11 cellular contexts compared by ENCODE assay signal in genomic region chr7:16604054-16604453, GRCh38. TPM values are rescaled to one million over a fixed set of nuclear protein-coding genes. Genes with fewer than 3 reads are reported as not detected.
DNase-seq lines count a peak whose midpoint lies in the region; ATAC-seq and TF ChIP-seq lines count a peak whose summit lies in the region.
"Had no signal": no experiment of that assay in that cellular context is flagged by ENCODE, and none has a peak within 500 bp of the region (broad histone marks: within the 10 kb centered on the region; RNA-seq: fewer than 3 reads in every experiment).

No MANE protein-coding gene starts in this region.

- DNase-seq in DND-41 (no peak), NAMALWA (ENCODE audit: low spot score) (peak; percentile 16), chondrocyte (ENCODE audit: low spot score) (no peak), mesenchymal stem cell (peak; percentile 28), NCI-H1436 treated with DMSO at 0.1 percent for 48 hours (lab: John Stamatoyannopoulos, UW) (no peak), AG20443 (ENCODE audit: low spot score) (no peak), mesothelial cell of epicardium (ENCODE audit: low spot score in 2 of 2, unreplicated experiment in 2 of 2) (no peak)
- DNase-seq: activated naive CD4-positive, alpha-beta T cell treated with anti-CD3 and anti-CD28 coated beads, Interleukin-2, amount 50 U/mL, for 16 hours; cortex of kidney; NCI-H446 had no signal

- H3K79me1 ChIP-seq in mesenchymal stem cell (replicated peaks; ENCODE audit: low read length, poor library complexity, severe bottlenecking) = peaks cover 10% of the 10 kb centered on the region

- H2AFZ ChIP-seq in DND-41 (ENCODE audit: low read depth, low read length) = no peak overlapping the region
- H2AFZ ChIP-seq in mesenchymal stem cell (ENCODE audit: low read depth, low read length) = no peak overlapping the region

- peak; percentile 21 for TF ChIP-seq CTCF in DND-41 (IDR thresholded peaks at IDR 0.05; ENCODE audit: borderline replicate concordance, extremely low read depth, low read length, poor library complexity, severe bottlenecking)
- TF ChIP-seq CTCF in chondrocyte (IDR thresholded peaks at IDR 0.05) = peak; percentile 61
- no peak for TF ChIP-seq CTCF in mesothelial cell of epicardium (IDR thresholded peaks at IDR 0.05; ENCODE audit: unreplicated experiment)

- no peak overlapping the region for H4K91ac ChIP-seq in mesenchymal stem cell (ENCODE audit: low read length)

- H3K23ac ChIP-seq in mesenchymal stem cell (ENCODE audit: low read length in 2 of 2) = no peak overlapping the region

- H3K9me3 Mint-ChIP-seq in chondrocyte (ENCODE audit: low read depth) = no peaks in the 10 kb centered on the region
- no peaks in the 10 kb centered on the region for H3K9me3 Mint-ChIP-seq in mesothelial cell of epicardium

- H3K4ac ChIP-seq in mesenchymal stem cell (ENCODE audit: low read depth in 1 of 2, low read length in 2 of 2) = no peak overlapping the region

- H3K4me1 Mint-ChIP-seq in chondrocyte (ENCODE audit: low read depth) = no peaks in the 10 kb centered on the region
- no peaks in the 10 kb centered on the region for H3K4me1 Mint-ChIP-seq in mesothelial cell of epicardium

- H3K4me3 ChIP-seq in DND-41 (ENCODE audit: low read depth in 1 of 2, low read length in 2 of 2) (no peak overlapping the region), mesenchymal stem cell (ENCODE audit: insufficient read depth in 1 of 2, low read depth in 1 of 2, low read length in 2 of 2) (no peak overlapping the region)

- H3K9me3 ChIP-seq in DND-41 (ENCODE audit: insufficient read depth, low read length, severe bottlenecking) (no peaks in the 10 kb centered on the region), mesenchymal stem cell (ENCODE audit: control insufficient read depth, low read length) (no peaks in the 10 kb centered on the region)

- no peak overlapping the region for H3K4me2 ChIP-seq in DND-41 (ENCODE audit: insufficient read depth, low read length)
- no peak overlapping the region for H3K4me2 ChIP-seq in mesenchymal stem cell (ENCODE audit: low read length, poor library complexity, severe bottlenecking)

- WGBS in mesenchymal stem cell = 100% methylated on average over 3 of the region's 3 CpGs

- H3K79me2 ChIP-seq in DND-41 (ENCODE audit: insufficient read depth, low read length) = no peaks in the 10 kb centered on the region

- H3K14ac ChIP-seq in mesenchymal stem cell (ENCODE audit: low read length in 2 of 2) = no peak overlapping the region

- H3K27ac Mint-ChIP-seq in chondrocyte (ENCODE audit: unreplicated experiment) = no peak overlapping the region
- H3K27ac Mint-ChIP-seq in mesothelial cell of epicardium = no peak overlapping the region

- peaks cover 57% of the 10 kb centered on the region for H3K36me3 ChIP-seq in DND-41 (ENCODE audit: insufficient read depth, low read length)
- peaks cover 19 to 80% of the 10 kb centered on the region in 2 experiments for H3K36me3 ChIP-seq in mesenchymal stem cell (ENCODE audit: control insufficient read depth in 1 of 2, insufficient read depth in 2 of 2, low read depth in 1 of 2, low read length in 2 of 2)

- no peak overlapping the region for H2AK5ac ChIP-seq in mesenchymal stem cell (ENCODE audit: low read length, severe bottlenecking)

- H3K27me3 ChIP-seq in DND-41 (ENCODE audit: insufficient read depth, low read length, poor library complexity) = no peaks in the 10 kb centered on the region
- H3K27me3 ChIP-seq in mesenchymal stem cell (ENCODE audit: control insufficient read depth in 1 of 2, insufficient read depth in 1 of 2, low read length in 2 of 2) = no peaks in the 10 kb centered on the region

- H3K27me3 Mint-ChIP-seq in chondrocyte (ENCODE audit: low read depth) = no peaks in the 10 kb centered on the region
- H3K27me3 Mint-ChIP-seq in mesothelial cell of epicardium (ENCODE audit: low read depth) = no peaks in the 10 kb centered on the region

- no peak overlapping the region for H2BK15ac ChIP-seq in mesenchymal stem cell (ENCODE audit: low read depth, poor library complexity, severe bottlenecking)

- no peak overlapping the region for H2BK12ac ChIP-seq in mesenchymal stem cell (ENCODE audit: low read length in 2 of 2)

- ATAC-seq in DND-41 (ENCODE audit: insufficient read depth, low read depth) (no peak), HG02610 (IDR thresholded peaks at IDR 0.05; ENCODE audit: unreplicated experiment) (no peak)

- H3K9ac ChIP-seq in DND-41 (ENCODE audit: low read depth, low read length) (no peak overlapping the region), mesenchymal stem cell (ENCODE audit: low read length) (no peak overlapping the region)

- H3K4me1 ChIP-seq in DND-41 (ENCODE audit: insufficient read depth, low read length) = no peaks in the 10 kb centered on the region
- peaks cover 2% of the 10 kb centered on the region for H3K4me1 ChIP-seq in mesenchymal stem cell (ENCODE audit: control insufficient read depth, insufficient read depth, low read depth, low read length)

- H2BK5ac ChIP-seq in mesenchymal stem cell (ENCODE audit: low read depth, low read length, poor library complexity, severe bottlenecking) = no peak overlapping the region

- no peaks in the 10 kb centered on the region for H4K20me1 ChIP-seq in DND-41 (ENCODE audit: insufficient read depth, low read length)

- H2BK120ac ChIP-seq in mesenchymal stem cell (ENCODE audit: low read depth, low read length) = no peak overlapping the region

- no peak overlapping the region for H3K27ac ChIP-seq in DND-41 (ENCODE audit: low read length)
- H3K27ac ChIP-seq in mesenchymal stem cell (ENCODE audit: low read length, poor library complexity, severe bottlenecking) = no peak overlapping the region

- peaks cover 27% of the 10 kb centered on the region for H3K36me3 Mint-ChIP-seq in chondrocyte (ENCODE audit: low read depth)
- peaks cover 57% of the 10 kb centered on the region for H3K36me3 Mint-ChIP-seq in mesothelial cell of epicardium

- no peak overlapping the region for H3K18ac ChIP-seq in mesenchymal stem cell (ENCODE audit: low read depth in 1 of 2, low read length in 2 of 2)

- H3K4me3 Mint-ChIP-seq in chondrocyte (ENCODE audit: unreplicated experiment) (no peak overlapping the region), mesothelial cell of epicardium (no peak overlapping the region)

- H4K8ac ChIP-seq in mesenchymal stem cell (ENCODE audit: low read length) = no peak overlapping the region

RNA-seq across cellular contexts. Expression of gene ANKMY2, which starts 41.5 kb away (rescaled TPM):
- total RNA-seq in chondrocyte (18.0 to 23.3 TPM (median 21.8 TPM) in 3 replicates), mesothelial cell of epicardium (23.5 to 25.0 TPM (median 24.4 TPM) in 3 replicates)
- 15.2 TPM for polyA plus RNA-seq in mesenchymal stem cell (2013, experiment 1 of 2)
- 15.9 TPM for polyA plus RNA-seq in mesenchymal stem cell (2013, experiment 2 of 2)

RNA-seq across cellular contexts. Expression of gene BZW2, which starts 41.9 kb away (rescaled TPM):
- total RNA-seq in chondrocyte = 42.6 to 50.0 TPM (median 44.8 TPM) in 3 replicates
- polyA plus RNA-seq in mesenchymal stem cell (2013, experiment 1 of 2) = 47.8 TPM
- 48.5 TPM for polyA plus RNA-seq in mesenchymal stem cell (2013, experiment 2 of 2)
- total RNA-seq in mesothelial cell of epicardium = 73.9 to 77.6 TPM (median 75.9 TPM) in 3 replicates

Comparison
In these comparisons a context has a peak if more than half of its experiments do, and no peak if none do; other contexts are left out.
1. DNase-seq: peak in NAMALWA (single experiment) and mesenchymal stem cell (single experiment); none in DND-41 (single experiment), chondrocyte (single experiment), NCI-H1436 treated with DMSO at 0.1 percent for 48 hours (single experiment), AG20443 (single experiment) and mesothelial cell of epicardium (0 of 2).